In the genomic region with DNA sequence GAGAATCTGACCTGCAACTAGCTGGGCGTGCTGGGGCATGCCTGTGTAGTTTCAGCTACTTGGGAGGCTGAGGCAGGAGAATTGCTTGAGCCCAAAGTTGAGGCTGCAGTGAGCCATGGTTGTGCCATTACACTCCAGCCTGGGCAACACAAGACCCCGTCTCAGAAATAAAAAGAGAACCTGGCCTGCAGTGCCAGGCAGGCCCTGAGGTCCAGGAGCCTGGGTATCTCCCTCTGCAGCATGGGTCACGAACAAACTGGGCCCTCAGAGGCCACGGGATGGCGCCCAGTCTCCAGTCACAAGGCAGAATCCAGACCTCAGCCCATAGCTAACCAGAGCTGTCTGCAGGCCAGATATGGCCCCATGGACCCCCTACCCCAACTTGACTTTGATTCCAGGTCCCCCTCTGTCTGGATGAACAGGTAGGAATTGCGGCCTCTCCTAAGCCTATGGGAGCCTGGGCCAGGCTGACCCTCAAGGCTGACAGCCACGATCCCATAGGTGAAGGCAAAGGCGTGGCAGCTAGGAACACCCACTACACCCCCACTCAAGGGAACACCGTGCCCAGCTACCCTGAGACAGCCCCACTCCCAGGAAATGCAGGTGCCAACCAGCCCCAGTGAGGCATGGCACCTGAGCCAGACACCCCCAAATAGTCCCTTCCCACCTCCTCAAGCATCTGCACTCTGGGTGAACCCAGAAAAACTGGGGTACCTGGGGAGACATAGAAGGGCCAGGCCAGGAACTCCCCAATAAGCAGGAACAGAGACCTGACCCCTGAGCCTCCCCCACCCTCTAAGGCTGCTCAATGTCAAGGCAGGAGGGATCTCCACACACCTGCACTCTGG, we compare ENCODE assay signal across 7 cellular contexts. TPM values are rescaled to one million over a fixed set of nuclear protein-coding genes. Genes with fewer than 3 reads are reported as not detected.
DNase-seq lines count a peak whose midpoint lies in the region; ATAC-seq, FAIRE-seq and TF ChIP-seq lines count a peak whose summit lies in the region.

No MANE protein-coding gene starts in this region.

- peaks cover 47% of the 10 kb centered on the region for H3K36me3 Mint-ChIP-seq in activated naive CD8-positive, alpha-beta T cell treated with anti-CD3 and anti-CD28 coated beads, Interleukin-2, amount 10 ng/mL, durations not matched to agents 7 days and 5 days

- intact Hi-C loops in right cardiac atrium (cut with DNase I), result no loop called here

- H3K27me3 ChIP-seq in OCI-LY1 (ENCODE audit: insufficient read depth, low read length), result no peaks in the 10 kb centered on the region
- no peaks in the 10 kb centered on the region for H3K27me3 ChIP-seq in right cardiac atrium (ENCODE audit: control insufficient read depth, insufficient read depth)
- no peaks in the 10 kb centered on the region for H3K27me3 ChIP-seq in small intestine (ENCODE audit: control insufficient read depth in 2 of 2, insufficient read depth in 2 of 2, low read length in 2 of 2)

- H3K4me1 ChIP-seq in OCI-LY1 (ENCODE audit: insufficient read depth, low read length, severe bottlenecking), result peaks cover 22% of the 10 kb centered on the region
- H3K4me1 ChIP-seq in right cardiac atrium (ENCODE audit: control insufficient read depth, insufficient read depth, low read length), result no peaks in the 10 kb centered on the region
- H3K4me1 ChIP-seq in small intestine (ENCODE audit: control insufficient read depth in 2 of 2, insufficient read depth in 1 of 2, low read depth in 1 of 2, low read length in 1 of 2), result no peaks in the 10 kb centered on the region

- no peak overlapping the region for H3K4me3 ChIP-seq in OCI-LY1 (ENCODE audit: low read depth, low read length, poor library complexity, severe bottlenecking)
- no peak overlapping the region for H3K4me3 ChIP-seq in right cardiac atrium (ENCODE audit: low read length)
- peak overlapping the region in 1 of 2 donors; percentile 0 for H3K4me3 ChIP-seq in small intestine (ENCODE audit: low read depth in 1 of 2, low read length in 2 of 2)

- H3K27ac ChIP-seq in OCI-LY1 (ENCODE audit: low read depth, low read length, poor library complexity, severe bottlenecking) (peak overlapping the region; percentile 71), right cardiac atrium (ENCODE audit: low read length) (peak overlapping the region; percentile 46), small intestine (ENCODE audit: low read depth in 1 of 2, low read length in 1 of 2) (peak overlapping the region; percentile 66 to 83)

- H3K9me3 ChIP-seq in OCI-LY1 (ENCODE audit: low read length) (no peaks in the 10 kb centered on the region), right cardiac atrium (ENCODE audit: control insufficient read depth, low read length) (no peaks in the 10 kb centered on the region), small intestine (ENCODE audit: control insufficient read depth, low read depth) (no peaks in the 10 kb centered on the region)

- no peak for ATAC-seq in activated naive CD8-positive, alpha-beta T cell treated with anti-CD3 and anti-CD28 coated beads, Interleukin-2, amount 10 ng/mL, durations not matched to agents 7 days and 5 days (ENCODE audit: low read depth)
- ATAC-seq in right cardiac atrium (peak; percentile 0 to 3), GM21825 (IDR thresholded peaks at IDR 0.05; ENCODE audit: unreplicated experiment) (no peak), GM18858 (IDR thresholded peaks at IDR 0.05; ENCODE audit: unreplicated experiment) (no peak)

- peak overlapping the region; percentile 92 for H3K4me3 Mint-ChIP-seq in activated naive CD8-positive, alpha-beta T cell treated with anti-CD3 and anti-CD28 coated beads, Interleukin-2, amount 10 ng/mL, durations not matched to agents 7 days and 5 days

- H3K36me3 ChIP-seq in OCI-LY1 (ENCODE audit: insufficient read depth, low read length) (peaks cover 66% of the 10 kb centered on the region), small intestine (ENCODE audit: control insufficient read depth in 2 of 2, insufficient read depth in 2 of 2, low read length in 2 of 2) (peaks cover 19% of the 10 kb centered on the region in 2 donors)

- no peaks in the 10 kb centered on the region for H4K20me1 ChIP-seq in OCI-LY1 (ENCODE audit: insufficient read depth, low read length)

- TF ChIP-seq CTCF in OCI-LY1 (IDR thresholded peaks at IDR 0.05; ENCODE audit: low read length), result no peak

- H3K27ac Mint-ChIP-seq in activated naive CD8-positive, alpha-beta T cell treated with anti-CD3 and anti-CD28 coated beads, Interleukin-2, amount 10 ng/mL, durations not matched to agents 7 days and 5 days, result peak overlapping the region; percentile 92

- H3K27me3 Mint-ChIP-seq in activated naive CD8-positive, alpha-beta T cell treated with anti-CD3 and anti-CD28 coated beads, Interleukin-2, amount 10 ng/mL, durations not matched to agents 7 days and 5 days, result no peaks in the 10 kb centered on the region

- H2AFZ ChIP-seq in OCI-LY1 (ENCODE audit: low read length), result no peak overlapping the region

- FAIRE-seq in small intestine (lab: Jason Lieb, UNC), result no peak

- peaks cover 49% of the 10 kb centered on the region for H3F3A ChIP-seq in OCI-LY1 (ENCODE audit: insufficient read depth, low read length)

- no peak overlapping the region; the same call in 1 of the 2 replicates for H3K4me2 ChIP-seq in OCI-LY1 (ENCODE audit: low read length)

- POLR2A ChIA-PET in activated naive CD8-positive, alpha-beta T cell treated with anti-CD3 and anti-CD28 coated beads, Interleukin-2, amount 10 ng/mL, durations not matched to agents 7 days and 5 days (lab: Charles Lee), result interaction anchor here (1.1 to 3.1 kb wide), 8 partner anchors 9 to 173 kb away, joined by 3 to 15 read pairs (median 4); no protein-coding TSS in a partner anchor

- H3K9me3 Mint-ChIP-seq in activated naive CD8-positive, alpha-beta T cell treated with anti-CD3 and anti-CD28 coated beads, Interleukin-2, amount 10 ng/mL, durations not matched to agents 7 days and 5 days, result no peaks in the 10 kb centered on the region

- peak; percentile 78 for TF ChIP-seq POLR2A in GM10847 (IDR thresholded peaks at IDR 0.05; ENCODE audit: extremely low read depth, insufficient read length)

- peak; percentile 55 for DNase-seq in activated naive CD8-positive, alpha-beta T cell treated with anti-CD3 and anti-CD28 coated beads, Interleukin-2, amount 10 ng/mL, durations not matched to agents 7 days and 5 days
- DNase-seq in right cardiac atrium (peak; percentile 52 to 76 (median 73)), small intestine (peak; percentile 64)

- no peaks in the 10 kb centered on the region for H3K79me2 ChIP-seq in OCI-LY1 (ENCODE audit: insufficient read depth, low read length)

- peaks cover 36% of the 10 kb centered on the region for H3K4me1 Mint-ChIP-seq in activated naive CD8-positive, alpha-beta T cell treated with anti-CD3 and anti-CD28 coated beads, Interleukin-2, amount 10 ng/mL, durations not matched to agents 7 days and 5 days

- H3K9me2 ChIP-seq in OCI-LY1 (ENCODE audit: low read depth, low read length), result no peaks in the 10 kb centered on the region

- 39% methylated on average over 9 of the region's 9 CpGs for WGBS in right cardiac atrium
- WGBS in small intestine, 3 donors, result 40 to 45% (median 43%) methylated on average over 9 of the region's 9 CpGs

- no peak overlapping the region for H3K9ac ChIP-seq in OCI-LY1 (ENCODE audit: low read length)

RNA-seq across cellular contexts. Expression of a gene that starts 4.0 kb away (rescaled TPM):
- total RNA-seq in activated naive CD8-positive, alpha-beta T cell treated with anti-CD3 and anti-CD28 coated beads, Interleukin-2, amount 10 ng/mL, durations not matched to agents 7 days and 5 days, result 1,000 to 10,000 TPM; 8,205 to 8,750 TPM
- total RNA-seq in right cardiac atrium, result 1,000 to 10,000 TPM in 1 of 4 donors, 100 to 1,000 TPM in 3; 532 to 1,379 (median 904) TPM
- polyA plus RNA-seq in right cardiac atrium, result 1,110 TPM
- 1,000 to 10,000 TPM; 3,422 to 5,487 (median 4,014) TPM for polyA plus RNA-seq in small intestine

RNA-seq across cellular contexts. Expression of a gene that starts 12.8 kb away (rescaled TPM):
- total RNA-seq in activated naive CD8-positive, alpha-beta T cell treated with anti-CD3 and anti-CD28 coated beads, Interleukin-2, amount 10 ng/mL, durations not matched to agents 7 days and 5 days, result 10 to 100 TPM; 11.4 to 12.0 TPM
- total RNA-seq in right cardiac atrium, result 1 to 10 TPM; 5.3 to 6.4 (median 6.0) TPM
- polyA plus RNA-seq in right cardiac atrium (2.7 TPM), small intestine (1 to 10 TPM; 1.1 to 3.4 (median 1.3) TPM)

Comparison
In these comparisons a context has a peak if more than half of its experiments do, and no peak if none do; other contexts are left out.
1. ATAC-seq: peak in right cardiac atrium (2 of 2); none in activated naive CD8-positive, alpha-beta T cell treated with anti-CD3 and anti-CD28 coated beads, Interleukin-2, amount 10 ng/mL, durations not matched to agents 7 days and 5 days (single experiment), GM21825 (single experiment) and GM18858 (single experiment).
2. RNA of a gene that starts 4.0 kb away (total RNA-seq): 8,205 to 8,750 TPM in activated naive CD8-positive, alpha-beta T cell treated with anti-CD3 and anti-CD28 coated beads, Interleukin-2, amount 10 ng/mL, durations not matched to agents 7 days and 5 days; 532 to 1,379 TPM in right cardiac atrium; every median in the first group is over 4 times any median in the second.
3. Peak in every context shown above with its lines, with median percentiles within 50 percentile points of each other: H3K27ac ChIP-seq and DNase-seq.